In the genomic region with DNA sequence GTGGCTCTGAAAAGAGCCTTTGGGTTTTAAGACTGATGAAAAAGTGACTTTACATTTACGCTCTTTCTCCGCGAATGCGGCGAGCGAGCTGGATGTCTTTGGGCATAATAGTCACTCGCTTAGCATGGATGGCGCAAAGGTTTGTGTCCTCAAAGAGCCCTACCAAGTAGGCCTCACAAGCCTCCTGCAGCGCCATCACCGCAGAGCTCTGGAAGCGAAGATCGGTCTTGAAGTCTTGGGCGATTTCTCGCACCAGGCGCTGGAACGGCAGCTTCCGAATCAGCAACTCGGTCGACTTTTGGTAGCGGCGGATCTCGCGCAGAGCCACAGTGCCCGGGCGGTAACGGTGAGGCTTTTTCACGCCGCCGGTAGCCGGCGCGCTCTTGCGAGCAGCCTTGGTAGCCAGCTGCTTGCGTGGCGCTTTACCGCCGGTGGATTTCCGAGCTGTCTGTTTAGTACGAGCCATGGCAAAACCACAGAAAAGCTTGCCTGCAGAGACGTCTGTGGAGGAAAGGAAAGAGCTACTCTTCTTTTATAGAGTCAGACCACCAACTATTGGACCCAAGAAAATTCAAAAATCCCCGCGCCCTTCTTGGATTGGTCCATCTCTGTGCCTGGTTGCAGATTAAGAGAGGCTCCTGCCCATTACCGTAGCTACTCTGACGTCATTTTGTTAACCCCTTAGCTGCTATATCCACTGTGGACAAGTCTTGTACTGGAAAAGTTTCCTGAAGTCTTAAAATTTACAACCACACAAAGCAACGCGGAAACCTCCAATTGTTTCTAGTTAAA, we compare ENCODE assay signal across 8 cellular contexts. TPM values are rescaled to one million over a fixed set of nuclear protein-coding genes. Genes with fewer than 3 reads are reported as not detected.
DNase-seq lines count a peak whose midpoint lies in the region; ATAC-seq and TF ChIP-seq lines count a peak whose summit lies in the region.

No MANE protein-coding gene starts in this region.

- peak; percentile 55 for ATAC-seq in GM21717 (IDR thresholded peaks at IDR 0.05; ENCODE audit: unreplicated experiment)
- ATAC-seq in activated T-cell treated with anti-CD3 and anti-CD28 coated beads, Interleukin-2, amount 50 U/mL, for 4 hours = peak; percentile 76 to 79
- ATAC-seq in stimulated activated naive CD8-positive, alpha-beta T cell treated with anti-CD3 and anti-CD28 coated beads, Interleukin-15, amount 100 ng/mL, for 72 hours = peak; percentile 68

- 1 to 2% methylated on average over 46 of the region's 46 CpGs for WGBS in esophagus, 2 donors

- no peaks in the 10 kb centered on the region for H3K36me3 Mint-ChIP-seq in activated T-cell treated with anti-CD3 and anti-CD28 coated beads, Interleukin-2, amount 50 U/mL, for 4 hours (ENCODE audit: insufficient read depth)

- H3K9me3 Mint-ChIP-seq in activated T-cell treated with anti-CD3 and anti-CD28 coated beads, Interleukin-2, amount 50 U/mL, for 4 hours = no peaks in the 10 kb centered on the region
- no peaks in the 10 kb centered on the region for H3K9me3 Mint-ChIP-seq in stimulated activated naive CD8-positive, alpha-beta T cell treated with anti-CD3 and anti-CD28 coated beads, Interleukin-15, amount 100 ng/mL, for 72 hours

- peak overlapping the region; percentile 31 to 71 for H3K4me3 ChIP-seq in esophagus (ENCODE audit: low read depth in 1 of 2, low read length in 2 of 2)
- H3K4me3 ChIP-seq in mucosa of rectum (ENCODE audit: low read length in 2 of 2) = peak overlapping the region; percentile 90 to 93

- H3K9ac ChIP-seq in mucosa of rectum (ENCODE audit: low read depth in 1 of 2, low read length in 2 of 2) = peak overlapping the region; percentile 90 to 91

- DNase-seq in DMS79 treated with DMSO at 0.1 percent for 48 hours (lab: John Stamatoyannopoulos, UW) (peak; percentile 84), OCI-M1 (lab: John Stamatoyannopoulos, UW) (peak; percentile 100)
- peak; percentile 74 for DNase-seq in activated T-cell treated with anti-CD3 and anti-CD28 coated beads, Interleukin-2, amount 50 U/mL, for 4 hours
- DNase-seq in stimulated activated naive CD8-positive, alpha-beta T cell treated with anti-CD3 and anti-CD28 coated beads, Interleukin-15, amount 100 ng/mL, for 72 hours = peak; percentile 92 to 95

- no peaks in the 10 kb centered on the region for H3K27me3 Mint-ChIP-seq in activated T-cell treated with anti-CD3 and anti-CD28 coated beads, Interleukin-2, amount 50 U/mL, for 4 hours (ENCODE audit: low read depth)
- H3K27me3 Mint-ChIP-seq in stimulated activated naive CD8-positive, alpha-beta T cell treated with anti-CD3 and anti-CD28 coated beads, Interleukin-15, amount 100 ng/mL, for 72 hours = no peaks in the 10 kb centered on the region

- H3K27ac Mint-ChIP-seq in stimulated activated naive CD8-positive, alpha-beta T cell treated with anti-CD3 and anti-CD28 coated beads, Interleukin-15, amount 100 ng/mL, for 72 hours = peak overlapping the region; percentile 98

- H3K36me3 ChIP-seq in esophagus (ENCODE audit: control insufficient read depth in 2 of 2, insufficient read depth in 2 of 2, low read length in 1 of 2) (no peaks in the 10 kb centered on the region), mucosa of rectum (ENCODE audit: control insufficient read depth in 2 of 2, insufficient read depth in 2 of 2, low read length in 2 of 2) (no peaks in the 10 kb centered on the region)

- peaks cover 55% of the 10 kb centered on the region for H3K4me1 Mint-ChIP-seq in activated T-cell treated with anti-CD3 and anti-CD28 coated beads, Interleukin-2, amount 50 U/mL, for 4 hours (ENCODE audit: low read depth)
- H3K4me1 Mint-ChIP-seq in stimulated activated naive CD8-positive, alpha-beta T cell treated with anti-CD3 and anti-CD28 coated beads, Interleukin-15, amount 100 ng/mL, for 72 hours = peaks cover 70% of the 10 kb centered on the region

- peak; percentile 63; the same call in 1 of the 2 replicates for TF ChIP-seq EP300 in Ishikawa (IDR thresholded peaks at IDR 0.05; ENCODE audit: borderline replicate concordance)

- peak overlapping the region; percentile 86 for H3K4me3 Mint-ChIP-seq in activated T-cell treated with anti-CD3 and anti-CD28 coated beads, Interleukin-2, amount 50 U/mL, for 4 hours
- peak overlapping the region; percentile 81 to 88 for H3K4me3 Mint-ChIP-seq in stimulated activated naive CD8-positive, alpha-beta T cell treated with anti-CD3 and anti-CD28 coated beads, Interleukin-15, amount 100 ng/mL, for 72 hours

- H3K9me3 ChIP-seq in esophagus (ENCODE audit: control insufficient read depth in 2 of 2, insufficient read depth in 1 of 2, low read depth in 1 of 2, low read length in 1 of 2) (no peaks in the 10 kb centered on the region), mucosa of rectum (ENCODE audit: control insufficient read depth in 2 of 2, low read length in 2 of 2) (no peaks in the 10 kb centered on the region)

- H3K4me1 ChIP-seq in esophagus (ENCODE audit: control insufficient read depth in 2 of 2, insufficient read depth in 2 of 2, low read length in 1 of 2) = no peaks in the 10 kb centered on the region
- H3K4me1 ChIP-seq in mucosa of rectum (ENCODE audit: control insufficient read depth in 2 of 2, insufficient read depth in 2 of 2, low read length in 2 of 2) = peaks cover 17 to 26% of the 10 kb centered on the region in 2 donors

- H3K27me3 ChIP-seq in esophagus (ENCODE audit: control insufficient read depth in 1 of 2, insufficient read depth in 2 of 2, low read length in 2 of 2) (no peaks in the 10 kb centered on the region), mucosa of rectum (ENCODE audit: control insufficient read depth in 2 of 2, insufficient read depth in 2 of 2, low read length in 2 of 2) (no peaks in the 10 kb centered on the region)

- peak overlapping the region; percentile 11 to 84 for H3K27ac ChIP-seq in esophagus (ENCODE audit: low read depth in 2 of 2, low read length in 1 of 2)
- H3K27ac ChIP-seq in mucosa of rectum (ENCODE audit: low read depth in 2 of 2, low read length in 2 of 2) = peak overlapping the region; percentile 98 to 99

- no peak for TF ChIP-seq RAD21 in Ishikawa (IDR thresholded peaks at IDR 0.05; ENCODE audit: low read depth)

TF ChIP-seq in Ishikawa, 13 proteins besides CTCF, POLR2A, EP300 and RAD21:
- TF ChIP-seq EGR1 (IDR thresholded peaks at IDR 0.05) (0 out of 2 replicates have a peak, but pooled peaks have one; percentile 23), CEBPB (IDR thresholded peaks at IDR 0.05) (no peak), FOXM1 (IDR thresholded peaks at IDR 0.05; ENCODE audit: borderline replicate concordance, low read depth) (peak; percentile 85), TCF12 (IDR thresholded peaks at IDR 0.05; ENCODE audit: low read depth) (peak; percentile 82), MAX (IDR thresholded peaks at IDR 0.05) (peak; percentile 45), NFIC (IDR thresholded peaks at IDR 0.05) (0 out of 2 replicates have a peak, but pooled peaks have one; percentile 15), YY1 (IDR thresholded peaks at IDR 0.05; ENCODE audit: low read depth) (0 out of 2 replicates have a peak, but pooled peaks have one; percentile 32), REST (IDR thresholded peaks at IDR 0.05; ENCODE audit: low read depth) (no peak), CREB1 (IDR thresholded peaks at IDR 0.05; ENCODE audit: low read depth) (peak; percentile 77), ZBTB7A (IDR thresholded peaks at IDR 0.05; ENCODE audit: low read depth) (no peak), TAF1 (IDR thresholded peaks at IDR 0.05; ENCODE audit: low read depth) (peak; percentile 80), TEAD4 (IDR thresholded peaks at IDR 0.05) (peak; percentile 34; the same call in 1 of the 2 replicates)
- TF ChIP-seq, protein P1, sequence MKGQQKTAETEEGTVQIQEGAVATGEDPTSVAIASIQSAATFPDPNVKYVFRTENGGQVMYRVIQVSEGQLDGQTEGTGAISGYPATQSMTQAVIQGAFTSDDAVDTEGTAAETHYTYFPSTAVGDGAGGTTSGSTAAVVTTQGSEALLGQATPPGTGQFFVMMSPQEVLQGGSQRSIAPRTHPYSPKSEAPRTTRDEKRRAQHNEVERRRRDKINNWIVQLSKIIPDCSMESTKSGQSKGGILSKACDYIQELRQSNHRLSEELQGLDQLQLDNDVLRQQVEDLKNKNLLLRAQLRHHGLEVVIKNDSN (IDR thresholded peaks at IDR 0.05) = no peak; the same call in 1 of the 2 replicates

RNA-seq across cellular contexts. Expression of gene HFE, which starts 55.4 kb away (rescaled TPM):
- under 1 TPM in 1 of 3 donors, not detected in 2; 0.28 TPM for total RNA-seq in activated T-cell treated with anti-CD3 and anti-CD28 coated beads, Interleukin-2, amount 50 U/mL, for 4 hours
- polyA plus RNA-seq in esophagus = 1 to 10 TPM; 2.2 to 2.6 TPM

Comparison
In these comparisons a context has a peak if more than half of its experiments do, and no peak if none do; other contexts are left out.
1. Peak in every context shown above with its lines: DNase-seq, ATAC-seq, H3K4me3 ChIP-seq and H3K27ac ChIP-seq.